In the genomic region with DNA sequence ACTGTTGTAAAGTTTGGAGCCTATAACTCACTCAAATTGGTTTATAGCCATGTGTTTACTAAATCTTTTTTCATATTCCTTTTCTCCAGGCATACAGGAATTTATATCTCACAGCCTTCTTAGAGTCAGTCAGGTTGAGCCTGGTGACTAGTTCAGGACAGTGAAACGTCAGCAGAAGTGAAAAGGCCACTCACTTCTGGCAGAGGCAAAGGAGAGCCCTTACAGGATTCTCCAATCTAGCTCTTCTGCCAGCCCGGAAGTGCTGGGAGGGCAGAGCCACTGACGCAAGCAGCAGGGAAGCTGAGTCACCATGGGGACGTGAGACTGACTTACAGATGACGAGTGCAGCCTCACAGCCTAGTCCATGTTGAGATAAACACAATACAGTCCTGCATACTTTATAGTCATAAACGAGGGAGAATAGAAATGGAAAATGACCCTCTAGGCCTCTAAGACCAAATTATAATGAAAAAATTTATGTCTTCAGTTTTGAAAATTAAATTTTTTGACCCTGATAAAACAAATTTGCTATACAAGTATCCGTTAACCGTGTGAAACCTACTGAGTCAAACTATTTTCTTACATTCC, we compare ENCODE assay signal across 8 cellular contexts. TPM values are rescaled to one million over a fixed set of nuclear protein-coding genes. Genes with fewer than 3 reads are reported as not detected.
DNase-seq lines count a peak whose midpoint lies in the region; ATAC-seq, FAIRE-seq and TF ChIP-seq lines count a peak whose summit lies in the region.

No MANE protein-coding gene starts in this region.

- H3K27me3 Mint-ChIP-seq in activated B cell treated with CpG ODN at 0.5 μM for 24 hours: no peaks in the 10 kb centered on the region

- CTCF ChIA-PET in activated B cell treated with CpG ODN at 0.5 μM for 24 hours (lab: Charles Lee): interaction anchor here (1.3 kb wide), 1 partner anchor 18 kb away, joined by 3 read pairs; no protein-coding TSS in a partner anchor

- H3K27ac ChIP-seq in caudate nucleus (ENCODE audit: low read depth, low read length): peak overlapping the region; percentile 74

- POLR2A ChIA-PET in activated B cell treated with CpG ODN at 0.5 μM for 24 hours (lab: Charles Lee): interaction anchor here (0.6 to 2.9 kb wide), 3 partner anchors 9 to 24 kb away, joined by 3 to 25 read pairs (median 4); no protein-coding TSS in a partner anchor

- H3K4me1 Mint-ChIP-seq in activated B cell treated with CpG ODN at 0.5 μM for 24 hours: peaks cover 40% of the 10 kb centered on the region

- ATAC-seq in GM18505 (IDR thresholded peaks at IDR 0.05; ENCODE audit: unreplicated experiment) (peak; percentile 46), HG03097 (IDR thresholded peaks at IDR 0.05; ENCODE audit: low FRiP score, unreplicated experiment) (peak; percentile 36), activated B cell treated with CpG ODN at 0.5 μM for 24 hours (ENCODE audit: low read depth) (peak; percentile 60), GM19455 (IDR thresholded peaks at IDR 0.05; ENCODE audit: unreplicated experiment) (no peak)

- peaks cover 16% of the 10 kb centered on the region for H3K36me3 Mint-ChIP-seq in activated B cell treated with CpG ODN at 0.5 μM for 24 hours (ENCODE audit: low read depth)

- DNase-seq in NCI-H2227 (lab: John Stamatoyannopoulos, UW; ENCODE audit: unreplicated experiment) (peak; percentile 94), activated B cell treated with CpG ODN at 0.5 μM for 24 hours (peak; percentile 55), caudate nucleus (lab: John Stamatoyannopoulos, UW) (peak in 60 of 61 donors; percentile 7 to 88 (median 66))
- DNase-seq in stimulated activated CD4-positive, alpha-beta T cell treated with anti-CD3 and anti-CD28 coated beads, Interleukin-12 subunit alpha, Interleukin-12 subunit beta, amount 100 ng/mL, for 24 hours (ENCODE audit: low read depth in 2 of 2): peak; percentile 72 to 81

- H3K27ac Mint-ChIP-seq in activated B cell treated with CpG ODN at 0.5 μM for 24 hours: peak overlapping the region; percentile 84

- peak; percentile 87 for FAIRE-seq in islet of Langerhans (lab: Jason Lieb, UNC)

- intact Hi-C loops in activated B cell treated with CpG ODN at 0.5 μM for 24 hours (cut with micrococcal nuclease): loop anchor here (1.0 to 5.0 kb wide), 4 partner anchors 153 to 566 kb away; partner anchors contain the start of genes FGD2 and SRSF3

- no peaks in the 10 kb centered on the region for H3K9me3 Mint-ChIP-seq in activated B cell treated with CpG ODN at 0.5 μM for 24 hours

- TF ChIP-seq POLR2A in GM18505 (IDR thresholded peaks at IDR 0.05; ENCODE audit: borderline replicate concordance, extremely low read depth, insufficient read depth, insufficient read length): peak; percentile 68

- TF ChIP-seq CTCF in activated B cell treated with CpG ODN at 0.5 μM for 24 hours (IDR thresholded peaks at IDR 0.05): no peak

- peak overlapping the region; percentile 60 for H3K4me3 Mint-ChIP-seq in activated B cell treated with CpG ODN at 0.5 μM for 24 hours

RNA-seq across cellular contexts. Expression of gene PXT1, which starts 1.3 kb away (rescaled TPM):
- 0.11 and 0.22 TPM in 2 replicates for total RNA-seq in activated B cell treated with CpG ODN at 0.5 μM for 24 hours

RNA-seq across cellular contexts. Expression of gene KCTD20, which starts 1.4 kb away (rescaled TPM):
- total RNA-seq in activated B cell treated with CpG ODN at 0.5 μM for 24 hours: 45.5 and 48.1 TPM in 2 replicates

RNA-seq across cellular contexts. Expression of gene ETV7, which starts 53.9 kb away (rescaled TPM):
- total RNA-seq in activated B cell treated with CpG ODN at 0.5 μM for 24 hours: 0.24 and 0.51 TPM in 2 replicates
